In the genomic region with DNA sequence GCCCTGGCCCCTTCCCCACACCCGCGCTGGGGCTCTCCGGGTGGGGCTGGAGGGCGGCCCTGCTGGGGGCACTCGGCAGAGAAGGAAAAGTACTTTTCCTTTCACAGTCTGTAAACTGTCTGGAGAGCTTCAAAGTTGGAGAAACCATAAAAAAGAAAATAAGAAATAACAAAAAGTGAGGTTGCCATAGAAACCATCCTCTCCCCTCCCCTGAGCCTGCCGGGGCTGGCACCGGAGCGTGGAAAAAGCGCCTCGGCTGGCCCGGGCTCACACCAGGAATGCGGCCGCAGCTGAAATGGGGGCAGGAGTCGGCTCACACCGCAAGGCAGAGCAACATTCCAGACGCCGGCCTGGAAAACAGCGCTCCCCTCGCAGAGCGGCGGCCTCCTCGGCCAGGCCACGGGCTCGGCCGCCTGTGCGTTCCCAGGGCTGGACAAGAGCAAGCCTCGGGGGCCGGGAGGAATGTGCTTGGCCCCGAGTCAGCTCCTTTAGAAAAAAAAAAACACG, we compare ENCODE assay signal across 9 cellular contexts.
DNase-seq lines count a peak whose midpoint lies in the region; ATAC-seq and TF ChIP-seq lines count a peak whose summit lies in the region.
"Had no signal": no experiment of that assay in that cellular context is flagged by ENCODE, and none has a peak within 500 bp of the region (broad histone marks: within the 10 kb centered on the region; RNA-seq: fewer than 3 reads in every experiment).

No MANE protein-coding gene starts in this region.

- no peaks in the 10 kb centered on the region for H3K9me3 Mint-ChIP-seq in CD8-positive, alpha-beta T cell

- H3K36me3 ChIP-seq in CD8-positive, alpha-beta T cell (ENCODE audit: insufficient read depth, low read length), result no peaks in the 10 kb centered on the region
- H3K36me3 ChIP-seq in left ventricle myocardium inferior (no peaks in the 10 kb centered on the region), parathyroid adenoma (ENCODE audit: control insufficient read depth, insufficient read depth, low read length) (no peaks in the 10 kb centered on the region), MM.1S (replicated peaks; ENCODE audit: insufficient read depth, low read length) (no peaks in the 10 kb centered on the region)

- intact Hi-C loops in CD8-positive, alpha-beta T cell (cut with DNase I, micrococcal nuclease), result no loop called here
- intact Hi-C loops in left ventricle myocardium inferior (cut with micrococcal nuclease), result no loop called here

- H3K27me3 Mint-ChIP-seq in CD8-positive, alpha-beta T cell (ENCODE audit: low read depth), result peaks cover 6% of the 10 kb centered on the region

- no peaks in the 10 kb centered on the region for H3K79me2 ChIP-seq in parathyroid adenoma
- no peaks in the 10 kb centered on the region for H3K79me2 ChIP-seq in MM.1S (ENCODE audit: low read length)

- H3K27ac Mint-ChIP-seq in CD8-positive, alpha-beta T cell, result no peak overlapping the region

- TF ChIP-seq CTCF in CD8-positive, alpha-beta T cell (IDR thresholded peaks at IDR 0.05), result no peak
- TF ChIP-seq CTCF in left ventricle myocardium inferior (IDR thresholded peaks at IDR 0.05; ENCODE audit: borderline replicate concordance), result peak; percentile 25
- TF ChIP-seq CTCF in parathyroid adenoma (IDR thresholded peaks at IDR 0.05), result no peak
- no peak for TF ChIP-seq CTCF in MM.1S (IDR thresholded peaks at IDR 0.05; ENCODE audit: low read length)

- peaks cover 33% of the 10 kb centered on the region for H3K4me1 ChIP-seq in CD8-positive, alpha-beta T cell (ENCODE audit: insufficient read depth, low read length)
- H3K4me1 ChIP-seq in left ventricle myocardium inferior (peaks cover 50% of the 10 kb centered on the region), parathyroid adenoma (no peaks in the 10 kb centered on the region), MM.1S (ENCODE audit: low read length) (no peaks in the 10 kb centered on the region)

- no peak overlapping the region for H3K27ac ChIP-seq in CD8-positive, alpha-beta T cell (ENCODE audit: low read depth, low read length)
- peak overlapping the region; percentile 72 for H3K27ac ChIP-seq in left ventricle myocardium inferior (replicated peaks)
- H3K27ac ChIP-seq in parathyroid adenoma, result peak overlapping the region; percentile 44
- no peak overlapping the region for H3K27ac ChIP-seq in MM.1S (ENCODE audit: low read length)

- DNase-seq in CD8-positive, alpha-beta T cell, result no peak
- DNase-seq in amniotic epithelial cell (ENCODE audit: low read depth) (peak; percentile 96), left ventricle myocardium inferior (peak; percentile 75), MM.1S (no peak)

- peak; percentile 10 for ATAC-seq in CD8-positive, alpha-beta T cell
- ATAC-seq in GM21390 (IDR thresholded peaks at IDR 0.05; ENCODE audit: unreplicated experiment), result no peak
- ATAC-seq in GM18907 (IDR thresholded peaks at IDR 0.05; ENCODE audit: unreplicated experiment), result no peak
- ATAC-seq in HG03139 (IDR thresholded peaks at IDR 0.05; ENCODE audit: unreplicated experiment), result no peak
- ATAC-seq: GM12878 had no signal

- H3K27me3 ChIP-seq in CD8-positive, alpha-beta T cell (ENCODE audit: insufficient read depth, low read length), result no peaks in the 10 kb centered on the region
- H3K27me3 ChIP-seq in left ventricle myocardium inferior (ENCODE audit: low read depth), result peaks cover 13% of the 10 kb centered on the region
- no peaks in the 10 kb centered on the region for H3K27me3 ChIP-seq in parathyroid adenoma (ENCODE audit: control insufficient read depth, insufficient read depth, low read length)
- peaks cover 96% of the 10 kb centered on the region for H3K27me3 ChIP-seq in MM.1S (replicated peaks; ENCODE audit: insufficient read depth, low read length)

- H2AFZ ChIP-seq in parathyroid adenoma, result peak overlapping the region; percentile 73
- H2AFZ ChIP-seq in MM.1S (ENCODE audit: low read length), result no peak overlapping the region

- no peaks in the 10 kb centered on the region for H3K36me3 Mint-ChIP-seq in CD8-positive, alpha-beta T cell

- H3K4me3 ChIP-seq in CD8-positive, alpha-beta T cell (ENCODE audit: low read depth, low read length), result no peak overlapping the region
- H3K4me3 ChIP-seq in left ventricle myocardium inferior (peak overlapping the region; percentile 26), parathyroid adenoma (ENCODE audit: low read depth, low read length) (peak overlapping the region; percentile 6), MM.1S (ENCODE audit: low read length) (no peak overlapping the region)
- H3K4me3 ChIP-seq: GM12878 had no signal

- H3K4me3 Mint-ChIP-seq in CD8-positive, alpha-beta T cell, result no peak overlapping the region

- no peaks in the 10 kb centered on the region for H3K9me2 ChIP-seq in MM.1S (replicated peaks; ENCODE audit: insufficient read depth, low read length)

- H4K20me1 ChIP-seq in MM.1S (ENCODE audit: insufficient read depth, low read length), result no peaks in the 10 kb centered on the region

- H3K4me1 Mint-ChIP-seq in CD8-positive, alpha-beta T cell (ENCODE audit: low read depth), result peaks cover 11% of the 10 kb centered on the region

- no peaks in the 10 kb centered on the region for H3F3A ChIP-seq in MM.1S (ENCODE audit: insufficient read depth, low read length)

- POLR2A ChIA-PET in CD8-positive, alpha-beta T cell (lab: Charles Lee), result no interaction called here

- H3K9ac ChIP-seq in parathyroid adenoma (no peak overlapping the region), MM.1S (ENCODE audit: low read length) (no peak overlapping the region)

- CTCF ChIA-PET in CD8-positive, alpha-beta T cell (lab: Charles Lee), result interaction anchor here (0.9 kb wide), 1 partner anchor 158 kb away, joined by 3 read pairs; no protein-coding TSS in a partner anchor

- H3K4me2 ChIP-seq in parathyroid adenoma (ENCODE audit: low read length) (peak overlapping the region; percentile 69), MM.1S (ENCODE audit: low read depth, low read length) (no peak overlapping the region)

- H3K9me3 ChIP-seq in CD8-positive, alpha-beta T cell (ENCODE audit: low read length), result no peaks in the 10 kb centered on the region
- H3K9me3 ChIP-seq in left ventricle myocardium inferior (replicated peaks) (no peaks in the 10 kb centered on the region), parathyroid adenoma (ENCODE audit: control insufficient read depth, low read length) (no peaks in the 10 kb centered on the region), MM.1S (replicated peaks; ENCODE audit: insufficient read depth, low read length) (no peaks in the 10 kb centered on the region)

Comparison
In these comparisons a context has a peak if more than half of its experiments do, and no peak if none do; other contexts are left out.
1. DNase-seq: peak in amniotic epithelial cell (single experiment) and left ventricle myocardium inferior (single experiment); none in CD8-positive, alpha-beta T cell (0 of 7) and MM.1S (single experiment).
2. H3K27ac ChIP-seq: peak in left ventricle myocardium inferior (single experiment) and parathyroid adenoma (single experiment); none in CD8-positive, alpha-beta T cell (single experiment) and MM.1S (single experiment).
3. H3K4me3 ChIP-seq: peak in left ventricle myocardium inferior (single experiment) and parathyroid adenoma (single experiment); none in CD8-positive, alpha-beta T cell (single experiment) and MM.1S (single experiment).